In genomic region chr11:12137938-12138731, GRCh38 we compare ENCODE assay signal across 1 cellular context.
TF ChIP-seq lines count a peak whose summit lies in the region.

No MANE protein-coding gene starts in this region.

TF ChIP-seq in HEK293, 187 proteins besides CTCF, POLR2A, EP300 and RAD21 (continued from another document):
- TF ChIP-seq ZBTB6 (tag by site-specific recombination; IDR thresholded peaks at IDR 0.05), result no peak
- TF ChIP-seq ZNF629 (tag by site-specific recombination; IDR thresholded peaks at IDR 0.05), result peak; percentile 56
- no peak for TF ChIP-seq ZNF654 (tag by site-specific recombination; IDR thresholded peaks at IDR 0.05; ENCODE audit: low read depth)
- no peak for TF ChIP-seq ZNF157 (tag by site-specific recombination; IDR thresholded peaks at IDR 0.05)
- no peak for TF ChIP-seq ZNF202 (tag by site-specific recombination; IDR thresholded peaks at IDR 0.05; ENCODE audit: borderline replicate concordance)
- no peak for TF ChIP-seq ZNF610 (tag by site-specific recombination; IDR thresholded peaks at IDR 0.05; ENCODE audit: borderline replicate concordance)
- TF ChIP-seq EGR2 (tag by site-specific recombination; IDR thresholded peaks at IDR 0.05; ENCODE audit: low read depth), result peak; percentile 69
- TF ChIP-seq ZNF626 (tag by site-specific recombination; IDR thresholded peaks at IDR 0.05), result no peak
- TF ChIP-seq ZNF404 (tag by site-specific recombination; IDR thresholded peaks at IDR 0.05), result no peak
- no peak for TF ChIP-seq ZNF391 (tag by site-specific recombination; IDR thresholded peaks at IDR 0.05; ENCODE audit: borderline replicate concordance, low read depth)
- no peak for TF ChIP-seq ZSCAN5A (tag by site-specific recombination; IDR thresholded peaks at IDR 0.05)
- no peak for TF ChIP-seq ZSCAN18 (tag by site-specific recombination; IDR thresholded peaks at IDR 0.05)
- TF ChIP-seq ZIC2 (tag by site-specific recombination; IDR thresholded peaks at IDR 0.05), result peak; percentile 74
- TF ChIP-seq ZNF549 (tag by site-specific recombination; IDR thresholded peaks at IDR 0.05), result no peak
- no peak for TF ChIP-seq ZNF639 (tag by site-specific recombination; IDR thresholded peaks at IDR 0.05)
- no peak for TF ChIP-seq ZNF16 (tag by site-specific recombination; IDR thresholded peaks at IDR 0.05; ENCODE audit: low read depth)
- no peak for TF ChIP-seq KLF16 (tag by site-specific recombination; IDR thresholded peaks at IDR 0.05)
- TF ChIP-seq ZNF174 (tag by site-specific recombination; IDR thresholded peaks at IDR 0.05), result no peak
- TF ChIP-seq ZFHX2 (tag by site-specific recombination; conservative IDR thresholded peaks at IDR 0.05), result peak; percentile 80
- no peak for TF ChIP-seq ZNF10 (tag by site-specific recombination; IDR thresholded peaks at IDR 0.05)
- no peak for TF ChIP-seq ZNF660 (tag by site-specific recombination; IDR thresholded peaks at IDR 0.05)
- TF ChIP-seq ZNF335 (tag by site-specific recombination; conservative IDR thresholded peaks at IDR 0.05), result peak; percentile 40; the same call in 1 of the 2 replicates
- TF ChIP-seq SCRT1 (tag by site-specific recombination; IDR thresholded peaks at IDR 0.05; ENCODE audit: borderline replicate concordance), result no peak
- TF ChIP-seq ZNF449 (tag by site-specific recombination; IDR thresholded peaks at IDR 0.05), result 0 out of 2 replicates have a peak, but pooled peaks have one; percentile 21
- no peak for TF ChIP-seq ZBTB10 (tag by site-specific recombination; IDR thresholded peaks at IDR 0.05)
- TF ChIP-seq ZNF274 (IDR thresholded peaks at IDR 0.05; ENCODE audit: low read length), result no peak
- no peak for TF ChIP-seq ZNF274 (tag by site-specific recombination; IDR thresholded peaks at IDR 0.05; ENCODE audit: borderline replicate concordance)
- TF ChIP-seq GLI4 (tag by site-specific recombination; IDR thresholded peaks at IDR 0.05), result no peak
- TF ChIP-seq PRDM1 (tag by site-specific recombination; IDR thresholded peaks at IDR 0.05), result peak; percentile 35; the same call in 1 of the 2 replicates
- no peak for TF ChIP-seq ZNF585B (tag by site-specific recombination; IDR thresholded peaks at IDR 0.05)
- no peak for TF ChIP-seq ZNF175 (tag by site-specific recombination; IDR thresholded peaks at IDR 0.05)
- TF ChIP-seq ZNF621 (tag by site-specific recombination; IDR thresholded peaks at IDR 0.05), result no peak
TF ChIP-seq in HEK293: peak in this region for 10.
